Comparison of ENCODE assay signal across 8 cellular contexts in genomic region chr10:30348378-30348776, GRCh38. TPM values are rescaled to one million over a fixed set of nuclear protein-coding genes. Genes with fewer than 3 reads are reported as not detected.
DNase-seq lines count a peak whose midpoint lies in the region; ATAC-seq and TF ChIP-seq lines count a peak whose summit lies in the region.

No MANE protein-coding gene starts in this region.

- H3K9me3 Mint-ChIP-seq in GM23338: no peaks in the 10 kb centered on the region; the same call in 2 of the 3 replicates

- H3K27me3 Mint-ChIP-seq in GM23338 (ENCODE audit: insufficient read depth, low read depth, poor library complexity): peaks cover 4% of the 10 kb centered on the region

- H3K4me1 ChIP-seq in GM23338 (ENCODE audit: insufficient read depth) (peaks cover 10% of the 10 kb centered on the region; the same call in 1 of the 2 replicates), iPS-18a (ENCODE audit: control insufficient read depth, low read depth, low read length) (peaks cover 5% of the 10 kb centered on the region), subcutaneous abdominal adipose tissue (ENCODE audit: control insufficient read depth in 5 of 5, insufficient read depth in 5 of 5, low read length in 5 of 5) (peaks cover 3 to 30% (median 27%) of the 10 kb centered on the region in 5 donors)

- H3K79me2 ChIP-seq in GM23338 (replicated peaks; ENCODE audit: insufficient read depth): peaks cover 64% of the 10 kb centered on the region

- H3K4me3 ChIP-seq in GM23338 (peak overlapping the region; percentile 90), WI38 (ENCODE audit: low read depth, low read length) (peak overlapping the region; percentile 98), iPS-18a (ENCODE audit: low read length) (peak overlapping the region; percentile 98), subcutaneous abdominal adipose tissue (ENCODE audit: low read depth in 1 of 5, low read length in 5 of 5) (peak overlapping the region; percentile 84 to 99 (median 94))

- peak overlapping the region; percentile 93 for H3K4me3 Mint-ChIP-seq in GM23338

- TF ChIP-seq CTCF in C4-2B (conservative IDR thresholded peaks at IDR 0.05) (no peak), GM23338 (conservative IDR thresholded peaks at IDR 0.05; ENCODE audit: low read depth in 2 of 2) (no peak), WI38 (IDR thresholded peaks at IDR 0.05; ENCODE audit: low read depth, low read length) (no peak)

- H3K9ac ChIP-seq in iPS-18a (ENCODE audit: low read length) (peak overlapping the region; percentile 89), subcutaneous abdominal adipose tissue (ENCODE audit: low read length in 5 of 5) (peak overlapping the region; percentile 80 to 94 (median 85))

- no peaks in the 10 kb centered on the region for H3K9me2 ChIP-seq in GM23338 (ENCODE audit: insufficient read depth)

- no peak for DNase-seq in GM23338 (ENCODE audit: low spot score)
- DNase-seq in stimulated activated CD4-positive, alpha-beta T cell treated with anti-CD3 and anti-CD28 coated beads, Interleukin-4, amount 100 ng/mL, for 1 hour: no peak
- DNase-seq in GM19238 (ENCODE audit: insufficient read length, low spot score): no peak
- no peak for DNase-seq in left lobe of liver (ENCODE audit: low spot score)

- H3K36me3 Mint-ChIP-seq in GM23338 (ENCODE audit: low read depth): peaks cover 2% of the 10 kb centered on the region

- no peaks in the 10 kb centered on the region for H3K9me3 ChIP-seq in iPS-18a (ENCODE audit: control insufficient read depth, low read depth, low read length)
- H3K9me3 ChIP-seq in subcutaneous abdominal adipose tissue (ENCODE audit: control insufficient read depth in 5 of 5, low read length in 5 of 5): no peaks in the 10 kb centered on the region

- no peak for ATAC-seq in GM23338
- ATAC-seq in left lobe of liver: no peak

- peak overlapping the region; percentile 95 for H3K27ac Mint-ChIP-seq in GM23338

- H3K27ac ChIP-seq in C4-2B (peak overlapping the region; percentile 83), GM23338 (ENCODE audit: low read depth) (0 out of 2 replicates have a peak overlapping the region, but pooled peaks have one; percentile 63), iPS-18a (ENCODE audit: low read length) (peak overlapping the region; percentile 71), subcutaneous abdominal adipose tissue (ENCODE audit: low read depth, low read length) (peak overlapping the region; percentile 92)

- H2AFZ ChIP-seq in GM23338: peak overlapping the region; percentile 86; the same call in 1 of the 2 replicates

- peaks cover 18% of the 10 kb centered on the region; the same call in 2 of the 3 replicates for H3K4me1 Mint-ChIP-seq in GM23338

- H3K36me3 ChIP-seq in GM23338 (ENCODE audit: insufficient read depth) (no peaks in the 10 kb centered on the region), iPS-18a (ENCODE audit: control insufficient read depth, low read depth, low read length) (peaks cover 3% of the 10 kb centered on the region), subcutaneous abdominal adipose tissue (ENCODE audit: control insufficient read depth in 5 of 5, insufficient read depth in 5 of 5, low read length in 5 of 5) (no peaks in the 10 kb centered on the region)

- H3K27me3 ChIP-seq in GM23338 (ENCODE audit: insufficient read depth): no peaks in the 10 kb centered on the region
- no peaks in the 10 kb centered on the region for H3K27me3 ChIP-seq in iPS-18a (ENCODE audit: control insufficient read depth, insufficient read depth, low read length)
- H3K27me3 ChIP-seq in subcutaneous abdominal adipose tissue (ENCODE audit: control insufficient read depth in 5 of 5, insufficient read depth in 4 of 5, low read length in 5 of 5): no peaks in the 10 kb centered on the region

- H3F3A ChIP-seq in GM23338 (replicated peaks; ENCODE audit: low read depth): no peaks in the 10 kb centered on the region

- H3K4me2 ChIP-seq in GM23338: peak overlapping the region; percentile 93

- H4K20me1 ChIP-seq in GM23338 (replicated peaks; ENCODE audit: insufficient read depth): peaks cover 34% of the 10 kb centered on the region

TF ChIP-seq in GM23338, 12 proteins besides CTCF, POLR2A, EP300 and RAD21 (continues in another document):
- no peak for TF ChIP-seq ZNF462 (CRISPR knock-in tag; IDR thresholded peaks at IDR 0.05)
- TF ChIP-seq CREB1 (CRISPR knock-in tag; IDR thresholded peaks at IDR 0.05; ENCODE audit: low read depth): no peak
- no peak for TF ChIP-seq REST (IDR thresholded peaks at IDR 0.05; ENCODE audit: unreplicated experiment)
- TF ChIP-seq JUNB (IDR thresholded peaks at IDR 0.05; ENCODE audit: unreplicated experiment): no peak

RNA-seq across cellular contexts. Expression of gene MTPAP, which starts 0.7 kb away (rescaled TPM):
- 29.2 and 35.1 TPM in 2 replicates for total RNA-seq in GM23338 (2014; rRNA removed; shearing (Covaris generic))
- 27.0 and 32.3 TPM in 2 replicates for polyA plus RNA-seq in GM23338 (2016; fragmentation: Nextera tagmentation; extraction: Ambion mirVana)
- 9.7 TPM for total RNA-seq in left lobe of liver
